In the genomic region with DNA sequence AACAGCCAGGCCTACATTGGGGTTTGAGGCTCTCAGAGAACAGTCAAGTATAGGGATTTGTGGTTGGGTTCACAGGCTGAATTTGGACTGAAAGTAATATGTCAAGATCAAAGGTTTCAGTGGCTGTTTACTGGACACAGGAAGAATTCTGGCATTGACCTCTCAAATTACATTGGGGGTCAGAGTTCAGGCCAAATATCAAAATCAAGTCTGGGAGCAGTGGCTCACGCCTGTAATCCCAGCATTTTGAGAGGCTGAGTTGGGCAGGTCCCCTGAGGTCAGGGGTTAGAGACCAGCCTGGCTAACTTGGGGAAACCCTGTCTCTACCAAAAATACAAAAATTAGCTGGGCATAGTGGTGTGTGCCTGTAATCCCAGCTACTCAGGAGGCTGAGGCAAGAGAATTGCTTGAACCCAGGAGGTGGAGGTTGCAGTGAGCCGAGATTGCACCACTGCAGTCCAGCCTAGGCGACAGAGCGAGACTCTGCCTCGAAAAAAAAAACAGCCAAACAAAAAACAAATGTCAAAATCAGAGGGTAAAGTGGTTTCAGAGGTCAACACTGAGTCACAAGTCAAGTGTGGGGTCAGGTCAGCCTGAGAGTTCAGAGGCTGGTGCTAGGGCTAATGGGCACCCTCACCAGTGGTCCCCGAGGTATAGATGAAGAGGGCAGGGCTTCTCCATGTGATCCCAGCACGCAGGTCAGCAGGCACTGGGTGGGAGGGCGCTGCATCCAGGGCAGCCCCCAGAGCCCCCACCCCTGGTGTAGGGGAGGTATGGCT, we compare ENCODE assay signal across 1 cellular context.
TF ChIP-seq lines count a peak whose summit lies in the region.

No MANE protein-coding gene starts in this region.

TF ChIP-seq in K562, 482 proteins besides CTCF, POLR2A, EP300 and RAD21:
- TF ChIP-seq MEF2A (IDR thresholded peaks at IDR 0.05; ENCODE audit: control insufficient read depth, low read depth, low read length) (no peak), TCF7 (IDR thresholded peaks at IDR 0.05; ENCODE audit: borderline replicate concordance) (0 out of 2 replicates have a peak, but pooled peaks have one; percentile 2), NR2C2 (CRISPR knock-in tag; IDR thresholded peaks at IDR 0.05) (no peak), NR2C2 (tag; IDR thresholded peaks at IDR 0.05) (peak; percentile 36; the same call in 1 of the 2 replicates), ZBTB17 (CRISPR knock-in tag; IDR thresholded peaks at IDR 0.05) (no peak), PURB (CRISPR knock-in tag; IDR thresholded peaks at IDR 0.05; ENCODE audit: low read depth) (no peak), NRF1 (conservative IDR thresholded peaks at IDR 0.05 in 1 of 2, IDR thresholded peaks at IDR 0.05 in 1 of 2) (0 out of 4 replicates have a peak, but pooled peaks have one; percentile 15 to 49), ATF1 (CRISPR knock-in tag; IDR thresholded peaks at IDR 0.05) (no peak), ATF1 (tag; IDR thresholded peaks at IDR 0.05) (0 out of 2 replicates have a peak, but pooled peaks have one; percentile 2), NR2C1 (IDR thresholded peaks at IDR 0.05) (no peak), NR2C1 (tag; IDR thresholded peaks at IDR 0.05) (0 out of 2 replicates have a peak, but pooled peaks have one; percentile 11), PHF21A (IDR thresholded peaks at IDR 0.05; ENCODE audit: borderline replicate concordance, low read depth) (no peak), CREB1 (IDR thresholded peaks at IDR 0.05) (no peak), CREB1 (CRISPR knock-in tag; IDR thresholded peaks at IDR 0.05) (0 out of 2 replicates have a peak, but pooled peaks have one; percentile 0)
- TF ChIP-seq, protein P1, sequence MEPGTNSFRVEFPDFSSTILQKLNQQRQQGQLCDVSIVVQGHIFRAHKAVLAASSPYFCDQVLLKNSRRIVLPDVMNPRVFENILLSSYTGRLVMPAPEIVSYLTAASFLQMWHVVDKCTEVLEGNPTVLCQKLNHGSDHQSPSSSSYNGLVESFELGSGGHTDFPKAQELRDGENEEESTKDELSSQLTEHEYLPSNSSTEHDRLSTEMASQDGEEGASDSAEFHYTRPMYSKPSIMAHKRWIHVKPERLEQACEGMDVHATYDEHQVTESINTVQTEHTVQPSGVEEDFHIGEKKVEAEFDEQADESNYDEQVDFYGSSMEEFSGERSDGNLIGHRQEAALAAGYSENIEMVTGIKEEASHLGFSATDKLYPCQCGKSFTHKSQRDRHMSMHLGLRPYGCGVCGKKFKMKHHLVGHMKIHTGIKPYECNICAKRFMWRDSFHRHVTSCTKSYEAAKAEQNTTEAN (CRISPR knock-in tag; IDR thresholded peaks at IDR 0.05) = no peak
- TF ChIP-seq, protein P2, sequence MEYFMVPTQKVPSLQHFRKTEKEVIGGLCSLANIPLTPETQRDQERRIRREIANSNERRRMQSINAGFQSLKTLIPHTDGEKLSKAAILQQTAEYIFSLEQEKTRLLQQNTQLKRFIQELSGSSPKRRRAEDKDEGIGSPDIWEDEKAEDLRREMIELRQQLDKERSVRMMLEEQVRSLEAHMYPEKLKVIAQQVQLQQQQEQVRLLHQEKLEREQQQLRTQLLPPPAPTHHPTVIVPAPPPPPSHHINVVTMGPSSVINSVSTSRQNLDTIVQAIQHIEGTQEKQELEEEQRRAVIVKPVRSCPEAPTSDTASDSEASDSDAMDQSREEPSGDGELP (CRISPR knock-in tag; IDR thresholded peaks at IDR 0.05; ENCODE audit: borderline replicate concordance) = peak; percentile 2; the same call in 1 of the 2 replicates
- TF ChIP-seq, protein P3, sequence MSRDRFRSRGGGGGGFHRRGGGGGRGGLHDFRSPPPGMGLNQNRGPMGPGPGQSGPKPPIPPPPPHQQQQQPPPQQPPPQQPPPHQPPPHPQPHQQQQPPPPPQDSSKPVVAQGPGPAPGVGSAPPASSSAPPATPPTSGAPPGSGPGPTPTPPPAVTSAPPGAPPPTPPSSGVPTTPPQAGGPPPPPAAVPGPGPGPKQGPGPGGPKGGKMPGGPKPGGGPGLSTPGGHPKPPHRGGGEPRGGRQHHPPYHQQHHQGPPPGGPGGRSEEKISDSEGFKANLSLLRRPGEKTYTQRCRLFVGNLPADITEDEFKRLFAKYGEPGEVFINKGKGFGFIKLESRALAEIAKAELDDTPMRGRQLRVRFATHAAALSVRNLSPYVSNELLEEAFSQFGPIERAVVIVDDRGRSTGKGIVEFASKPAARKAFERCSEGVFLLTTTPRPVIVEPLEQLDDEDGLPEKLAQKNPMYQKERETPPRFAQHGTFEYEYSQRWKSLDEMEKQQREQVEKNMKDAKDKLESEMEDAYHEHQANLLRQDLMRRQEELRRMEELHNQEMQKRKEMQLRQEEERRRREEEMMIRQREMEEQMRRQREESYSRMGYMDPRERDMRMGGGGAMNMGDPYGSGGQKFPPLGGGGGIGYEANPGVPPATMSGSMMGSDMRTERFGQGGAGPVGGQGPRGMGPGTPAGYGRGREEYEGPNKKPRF (IDR thresholded peaks at IDR 0.05; ENCODE audit: low read depth, low read length) = no peak
- TF ChIP-seq, protein P4, sequence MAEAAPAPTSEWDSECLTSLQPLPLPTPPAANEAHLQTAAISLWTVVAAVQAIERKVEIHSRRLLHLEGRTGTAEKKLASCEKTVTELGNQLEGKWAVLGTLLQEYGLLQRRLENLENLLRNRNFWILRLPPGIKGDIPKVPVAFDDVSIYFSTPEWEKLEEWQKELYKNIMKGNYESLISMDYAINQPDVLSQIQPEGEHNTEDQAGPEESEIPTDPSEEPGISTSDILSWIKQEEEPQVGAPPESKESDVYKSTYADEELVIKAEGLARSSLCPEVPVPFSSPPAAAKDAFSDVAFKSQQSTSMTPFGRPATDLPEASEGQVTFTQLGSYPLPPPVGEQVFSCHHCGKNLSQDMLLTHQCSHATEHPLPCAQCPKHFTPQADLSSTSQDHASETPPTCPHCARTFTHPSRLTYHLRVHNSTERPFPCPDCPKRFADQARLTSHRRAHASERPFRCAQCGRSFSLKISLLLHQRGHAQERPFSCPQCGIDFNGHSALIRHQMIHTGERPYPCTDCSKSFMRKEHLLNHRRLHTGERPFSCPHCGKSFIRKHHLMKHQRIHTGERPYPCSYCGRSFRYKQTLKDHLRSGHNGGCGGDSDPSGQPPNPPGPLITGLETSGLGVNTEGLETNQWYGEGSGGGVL (CRISPR knock-in tag; IDR thresholded peaks at IDR 0.05) = no peak
